Comparison of ENCODE assay signal across 10 cellular contexts in the genomic region with DNA sequence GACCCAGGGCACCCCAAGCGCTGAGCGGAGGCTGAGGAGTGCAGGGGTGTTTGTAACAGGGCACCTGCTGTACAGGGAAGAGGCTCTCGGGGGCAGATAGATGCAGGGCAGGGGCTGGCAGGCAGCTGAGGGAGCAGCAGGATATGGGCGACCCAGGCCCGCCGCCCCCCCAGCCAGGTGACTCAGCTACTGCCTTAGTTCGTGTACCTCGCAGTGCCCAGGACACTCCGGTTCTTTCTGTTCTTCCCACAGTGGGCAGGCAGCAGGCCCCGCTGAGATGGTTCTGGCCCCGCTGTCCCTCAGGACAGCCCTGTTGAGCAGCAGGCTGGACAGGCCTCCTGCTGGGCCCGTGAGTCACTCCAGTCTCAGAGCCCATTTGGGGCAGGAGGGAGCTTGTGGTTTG. TPM values are rescaled to one million over a fixed set of nuclear protein-coding genes. Genes with fewer than 3 reads are reported as not detected.
DNase-seq lines count a peak whose midpoint lies in the region; TF ChIP-seq lines count a peak whose summit lies in the region.
"Had no signal": no experiment of that assay in that cellular context is flagged by ENCODE, and none has a peak within 500 bp of the region (broad histone marks: within the 10 kb centered on the region; RNA-seq: fewer than 3 reads in every experiment).

No MANE protein-coding gene starts in this region.

- H3K9me3 ChIP-seq in Peyer's patch (no peaks in the 10 kb centered on the region), esophagus squamous epithelium (no peaks in the 10 kb centered on the region), osteoblast (ENCODE audit: low read depth, low read length) (no peaks in the 10 kb centered on the region)

- H3K36me3 ChIP-seq in Peyer's patch, result peaks cover 0 to 28% (median 0%) of the 10 kb centered on the region in 3 donors
- H3K36me3 ChIP-seq in esophagus squamous epithelium, result no peaks in the 10 kb centered on the region
- no peaks in the 10 kb centered on the region for H3K36me3 ChIP-seq in osteoblast (ENCODE audit: insufficient read depth, low read length)

- 47% methylated on average over 7 of the region's 12 CpGs; no CpG with 5 or more reads in 1 of the 2 donors for WGBS in esophagus squamous epithelium, 2 donors

- intact Hi-C loops in esophagus squamous epithelium (cut with DNase I), result no loop called here

- no peaks in the 10 kb centered on the region for H3K79me2 ChIP-seq in osteoblast (ENCODE audit: insufficient read depth, low read length)

- H3K4me3 ChIP-seq in Peyer's patch, result peak overlapping the region in 2 of 4 donors; percentile 2 to 19
- H3K4me3 ChIP-seq in esophagus squamous epithelium, result no peak overlapping the region
- no peak overlapping the region for H3K4me3 ChIP-seq in osteoblast (ENCODE audit: insufficient read depth, low read length)

- H3K27ac ChIP-seq in C4-2B, result peak overlapping the region; percentile 94
- peak overlapping the region in 3 of 4 donors; percentile 69 to 94 (median 94) for H3K27ac ChIP-seq in Peyer's patch
- peak overlapping the region; percentile 73 to 92 (median 84) for H3K27ac ChIP-seq in esophagus squamous epithelium
- peak overlapping the region; percentile 37 for H3K27ac ChIP-seq in osteoblast (ENCODE audit: low read depth, low read length)

- TF ChIP-seq POLR2A in Peyer's patch (IDR thresholded peaks at IDR 0.05) (no peak), esophagus squamous epithelium (IDR thresholded peaks at IDR 0.05) (no peak)

- peaks cover 5% of the 10 kb centered on the region for H4K20me1 ChIP-seq in osteoblast (ENCODE audit: insufficient read depth, low read length)

- peaks cover 4 to 50% (median 14%) of the 10 kb centered on the region in 4 donors for H3K4me1 ChIP-seq in Peyer's patch
- peaks cover 23 to 55% (median 25%) of the 10 kb centered on the region in 3 donors for H3K4me1 ChIP-seq in esophagus squamous epithelium
- H3K4me1 ChIP-seq in osteoblast (ENCODE audit: insufficient read depth, low read length), result peaks cover 17% of the 10 kb centered on the region

- DNase-seq in Peyer's patch, result no peak
- no peak for DNase-seq in esophagus squamous epithelium (lab: John Stamatoyannopoulos, UW)
- peak; percentile 99 for DNase-seq in osteoblast (ENCODE audit: insufficient read length, low spot score, missing footprints)
- DNase-seq in epidermal melanocyte (ENCODE audit: insufficient read length, low spot score), result no peak
- DNase-seq in H4 (ENCODE audit: low spot score), result no peak
- no peak for DNase-seq in Ammon's horn (ENCODE audit: low spot score)
- no peak for DNase-seq in GM10266 (ENCODE audit: extremely low spot score)
- DNase-seq: activated effector memory CD4-positive, alpha-beta T cell treated with Interleukin-2 at 50 U/mL for 16 hours; immature natural killer cell had no signal

- H3K4me2 ChIP-seq in osteoblast (ENCODE audit: insufficient read depth, low read length), result peak overlapping the region; percentile 45

- H2AFZ ChIP-seq in osteoblast (ENCODE audit: low read length), result peak overlapping the region; percentile 10

- TF ChIP-seq CTCF in C4-2B (conservative IDR thresholded peaks at IDR 0.05) (no peak), Peyer's patch (IDR thresholded peaks at IDR 0.05) (no peak), esophagus squamous epithelium (IDR thresholded peaks at IDR 0.05) (no peak), osteoblast (IDR thresholded peaks at IDR 0.05; ENCODE audit: extremely low read depth, low read depth, low read length) (no peak), GM10266 (IDR thresholded peaks at IDR 0.05; ENCODE audit: control insufficient read depth, insufficient read depth, low read depth, missing control alignments) (no peak)

- H3K27me3 ChIP-seq in Peyer's patch (no peaks in the 10 kb centered on the region), esophagus squamous epithelium (peaks cover 0 to 19% (median 2%) of the 10 kb centered on the region in 4 donors), osteoblast (ENCODE audit: insufficient read depth, low read length) (no peaks in the 10 kb centered on the region)

RNA-seq across cellular contexts. Expression of gene PHLDA2, which starts 16.2 kb away (rescaled TPM):
- 1 to 10 TPM in 3 of 4 donors, not detected in 1; 4.1 to 6.4 (median 4.9) TPM for total RNA-seq in Peyer's patch
- 10 to 100 TPM; 10.2 to 39.2 (median 22.5) TPM for total RNA-seq in esophagus squamous epithelium
- total RNA-seq in osteoblast, result 2.5 and 3.8 TPM in 2 replicates
- 11.7 and 15.2 TPM in 2 replicates for total RNA-seq in H4 (2014; rRNA removed; shearing (Covaris generic))

RNA-seq across cellular contexts. Expression of gene CDKN1C, which starts 27.5 kb away (rescaled TPM):
- 10 to 100 TPM in 2 of 4 donors, 1 to 10 TPM in 2; 6.1 to 22.3 (median 11.1) TPM for total RNA-seq in Peyer's patch
- total RNA-seq in esophagus squamous epithelium, result 10 to 100 TPM in 2 of 4 donors, 1 to 10 TPM in 2; 4.1 to 54.6 (median 20.8) TPM
- 10.9 and 13.3 TPM in 2 replicates for total RNA-seq in osteoblast
- 4.2 and 5.1 TPM in 2 replicates for total RNA-seq in H4 (2014; rRNA removed; shearing (Covaris generic))

Comparison
In these comparisons a context has a peak if more than half of its experiments do, and no peak if none do; other contexts are left out.
1. H3K27ac ChIP-seq: peak in every context shown above with its lines; median percentile 94 in C4-2B; 94 in Peyer's patch; 84 in esophagus squamous epithelium; 37 in osteoblast.